21 cellular contexts compared by ENCODE assay signal in genomic region chrX:100874240-100874798, GRCh38. TPM values are rescaled to one million over a fixed set of nuclear protein-coding genes. Genes with fewer than 3 reads are reported as not detected.
A peak's percentile ranks its signal among the peaks of the same experiment; 100 is the strongest.
DNase-seq lines count a peak whose midpoint lies in the region; ATAC-seq, FAIRE-seq and TF ChIP-seq lines count a peak whose summit lies in the region.
"Had no signal": no experiment of that assay in that cellular context is flagged by ENCODE, and none has a peak within 500 bp of the region (broad histone marks: within the 10 kb centered on the region; RNA-seq: fewer than 3 reads in every experiment).

Gene NOX1 (minus strand): TSS chrX:100874359. CDS start chrX:100874139, 220 bp downstream.

- no peaks in the 10 kb centered on the region for H3K9me3 Mint-ChIP-seq in GM23338
- H3K9me3 Mint-ChIP-seq: CD4-positive, alpha-beta memory T cell had no signal

- H3K9ac ChIP-seq in Loucy (ENCODE audit: low read depth, low read length, poor library complexity, severe bottlenecking) (no peak within 1 kb of the TSS), mucosa of rectum (ENCODE audit: low read depth in 1 of 2, low read length in 2 of 2) (peak within 1 kb of the TSS; percentile 28 to 44)

- no peaks in the 10 kb centered on the region for H4K20me1 ChIP-seq in Loucy (ENCODE audit: insufficient read depth, low read length, poor library complexity, severe bottlenecking)
- no peaks in the 10 kb centered on the region for H4K20me1 ChIP-seq in GM23338 (replicated peaks; ENCODE audit: insufficient read depth)

- no peak within 1 kb of the TSS for H3K4me3 Mint-ChIP-seq in GM23338
- H3K4me3 Mint-ChIP-seq: B cell; CD4-positive, alpha-beta memory T cell had no signal

- H3K9me3 ChIP-seq in Loucy (ENCODE audit: insufficient read depth, low read depth, low read length) (no peaks in the 10 kb centered on the region), mucosa of rectum (ENCODE audit: control insufficient read depth in 2 of 2, low read length in 2 of 2) (no peaks in the 10 kb centered on the region)

- ATAC-seq in GM23338: no peak
- ATAC-seq: HCT116 had no signal

- FAIRE-seq in GM19239 (lab: Jason Lieb, UNC) (peak; percentile 39), urothelium cell line (lab: Jason Lieb, UNC) (no peak)
- FAIRE-seq: D721Med, GM18507, RCC 7860 had no signal

- H3K4me1 ChIP-seq in Loucy (ENCODE audit: insufficient read depth, low read length, poor library complexity, severe bottlenecking): no peaks in the 10 kb centered on the region
- H3K4me1 ChIP-seq in mucosa of rectum (ENCODE audit: control insufficient read depth in 2 of 2, insufficient read depth in 2 of 2, low read length in 2 of 2): no peaks in the 10 kb centered on the region
- H3K4me1 ChIP-seq in GM23338 (ENCODE audit: insufficient read depth): peaks cover 5% of the 10 kb centered on the region; the same call in 1 of the 2 replicates

- H3K4me2 ChIP-seq in Loucy (ENCODE audit: low read depth, low read length, poor library complexity, severe bottlenecking) (no peak within 1 kb of the TSS), GM23338 (no peak within 1 kb of the TSS)

- H3K4me1 Mint-ChIP-seq in GM23338: peaks cover 3% of the 10 kb centered on the region; the same call in 2 of the 3 replicates
- H3K4me1 Mint-ChIP-seq: B cell; CD4-positive, alpha-beta memory T cell had no signal

- H3K27me3 Mint-ChIP-seq in GM23338 (ENCODE audit: insufficient read depth, low read depth, poor library complexity): no peaks in the 10 kb centered on the region
- H3K27me3 Mint-ChIP-seq: B cell; CD4-positive, alpha-beta memory T cell had no signal

- H3K36me3 ChIP-seq in Loucy (ENCODE audit: insufficient read depth, low read length): no peaks in the 10 kb centered on the region
- no peaks in the 10 kb centered on the region for H3K36me3 ChIP-seq in mucosa of rectum (ENCODE audit: control insufficient read depth in 2 of 2, insufficient read depth in 2 of 2, low read length in 2 of 2)
- no peaks in the 10 kb centered on the region for H3K36me3 ChIP-seq in GM23338 (ENCODE audit: insufficient read depth)

- no peaks in the 10 kb centered on the region for H3K36me3 Mint-ChIP-seq in GM23338 (ENCODE audit: low read depth)
- H3K36me3 Mint-ChIP-seq: CD4-positive, alpha-beta memory T cell had no signal

- H3K4me3 ChIP-seq in Loucy (ENCODE audit: low read length, poor library complexity, severe bottlenecking) (no peak within 1 kb of the TSS), choroid plexus epithelial cell (ENCODE audit: low read depth, low read length) (no peak within 1 kb of the TSS), mucosa of rectum (ENCODE audit: low read length in 2 of 2) (peak within 1 kb of the TSS; percentile 61 to 71), GM23338 (no peak within 1 kb of the TSS)

- H3K27ac ChIP-seq in mucosa of rectum (ENCODE audit: low read depth in 2 of 2, low read length in 2 of 2) (peak within 1 kb of the TSS; percentile 43 to 73), GM23338 (ENCODE audit: low read depth) (no peak within 1 kb of the TSS)

- H2AFZ ChIP-seq in Loucy (ENCODE audit: low read length): peak within 1 kb of the TSS; percentile 12; the same call in 1 of the 2 replicates
- H2AFZ ChIP-seq in GM23338: no peak within 1 kb of the TSS

- H3K27me3 ChIP-seq in Loucy (ENCODE audit: insufficient read depth, low read length, poor library complexity, severe bottlenecking): no peaks in the 10 kb centered on the region
- H3K27me3 ChIP-seq in mucosa of rectum (ENCODE audit: control insufficient read depth in 2 of 2, insufficient read depth in 2 of 2, low read length in 2 of 2): no peaks in the 10 kb centered on the region
- no peaks in the 10 kb centered on the region for H3K27me3 ChIP-seq in GM23338 (ENCODE audit: insufficient read depth)

- H3K79me2 ChIP-seq in Loucy (ENCODE audit: insufficient read depth, low read length) (no peaks in the 10 kb centered on the region), GM23338 (replicated peaks; ENCODE audit: insufficient read depth) (no peaks in the 10 kb centered on the region)

- H3K27ac Mint-ChIP-seq in GM23338: no peak within 1 kb of the TSS
- H3K27ac Mint-ChIP-seq: B cell; CD4-positive, alpha-beta memory T cell had no signal

- no peaks in the 10 kb centered on the region for H3F3A ChIP-seq in Loucy (ENCODE audit: low read depth)
- no peaks in the 10 kb centered on the region for H3F3A ChIP-seq in GM23338 (replicated peaks; ENCODE audit: low read depth)

- DNase-seq in GM19239 (ENCODE audit: insufficient read length, low spot score) (no peak), choroid plexus epithelial cell (ENCODE audit: low read depth) (peak; percentile 23), urothelium cell line (ENCODE audit: low spot score) (no peak), C1 segment of cervical spinal cord (lab: John Stamatoyannopoulos, UW) (no peak), GM23338 (ENCODE audit: low spot score) (no peak)
- DNase-seq: CD4-positive, alpha-beta memory T cell; EL; KG1; MM.1S; NCI-H1105; NCI-H187; NCI-H2171; NCI-H510A; SHP77 had no signal

- TF ChIP-seq CTCF in Loucy (conservative IDR thresholded peaks at IDR 0.05; ENCODE audit: low read length): no peak
- no peak for TF ChIP-seq CTCF in choroid plexus epithelial cell (conservative IDR thresholded peaks at IDR 0.05; ENCODE audit: low read depth, low read length)
- TF ChIP-seq CTCF in GM23338 (conservative IDR thresholded peaks at IDR 0.05; ENCODE audit: low read depth in 2 of 2): no peak

- H3K9me2 ChIP-seq in Loucy (replicated peaks; ENCODE audit: low read depth, low read length) (no peaks in the 10 kb centered on the region), GM23338 (ENCODE audit: insufficient read depth) (no peaks in the 10 kb centered on the region)

TF ChIP-seq in GM23338, 12 proteins besides CTCF, POLR2A, EP300 and RAD21 (continues in another document):
- no peak for TF ChIP-seq POLR2AphosphoS5 (IDR thresholded peaks at IDR 0.05; ENCODE audit: low read depth)
- no peak for TF ChIP-seq ZNF331 (CRISPR knock-in tag; IDR thresholded peaks at IDR 0.05; ENCODE audit: low read depth)
- TF ChIP-seq JUNB (IDR thresholded peaks at IDR 0.05; ENCODE audit: unreplicated experiment): no peak
- TF ChIP-seq EZH2phosphoT487 (IDR thresholded peaks at IDR 0.05; ENCODE audit: unreplicated experiment): no peak
- no peak for TF ChIP-seq STAT1 (IDR thresholded peaks at IDR 0.05; ENCODE audit: unreplicated experiment)
- TF ChIP-seq ETS1 (IDR thresholded peaks at IDR 0.05): no peak
- TF ChIP-seq CREB1 (CRISPR knock-in tag; IDR thresholded peaks at IDR 0.05; ENCODE audit: low read depth): no peak

RNA-seq across cellular contexts. Expression of gene NOX1, which starts in this region (rescaled TPM):
- total RNA-seq in GM23338 (2014; rRNA removed; shearing (Covaris generic)): not detected in 2 replicates
- polyA plus RNA-seq in GM23338 (2016; fragmentation: Nextera tagmentation; extraction: Ambion mirVana): 0.23 and 0.31 TPM in 2 replicates
- total RNA-seq: B cell; CD4-positive, alpha-beta memory T cell had no signal
- polyA plus RNA-seq: CD4-positive, alpha-beta memory T cell had no signal

Comparison
In these comparisons a context has a peak if more than half of its experiments do, and no peak if none do; other contexts are left out.
1. H3K4me3 ChIP-seq: peak in mucosa of rectum (2 of 2); none in Loucy (single experiment), choroid plexus epithelial cell (single experiment) and GM23338 (single experiment).